15 cellular contexts compared by ENCODE assay signal in the genomic region with DNA sequence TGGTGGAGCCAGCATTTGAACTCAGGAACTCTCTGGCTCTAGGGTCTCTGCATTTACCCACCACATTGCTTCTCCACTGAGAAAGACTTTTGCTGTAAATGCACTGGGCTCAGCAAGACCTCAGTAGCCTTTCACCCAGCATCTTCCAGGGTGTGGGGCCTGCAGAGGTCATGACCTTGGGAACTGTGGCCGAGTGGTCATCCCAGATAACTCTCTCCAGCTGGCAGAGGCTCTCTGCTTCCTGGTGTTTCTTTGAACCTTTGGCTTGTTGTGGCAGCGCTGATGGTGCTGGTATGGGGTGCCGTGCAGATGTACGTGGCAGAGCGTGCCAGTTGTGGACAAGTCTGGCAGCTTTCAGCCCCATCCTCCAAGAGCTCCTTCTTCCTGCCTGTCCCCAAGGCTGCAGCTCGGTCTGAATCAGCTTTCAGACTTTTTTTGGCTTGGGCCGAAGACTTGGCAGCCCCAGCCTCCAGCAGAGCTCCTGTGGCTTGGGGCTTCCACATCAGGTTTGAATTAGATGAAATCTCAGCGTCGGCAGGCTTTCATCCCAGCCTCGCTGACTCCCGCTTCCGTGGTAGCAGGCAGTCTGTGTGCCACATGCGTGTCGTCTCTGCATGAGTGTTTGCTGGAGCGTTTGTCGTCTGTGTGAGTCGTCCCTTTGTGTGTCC. TPM values are rescaled to one million over a fixed set of nuclear protein-coding genes. Genes with fewer than 3 reads are reported as not detected.
DNase-seq lines count a peak whose midpoint lies in the region; ATAC-seq and TF ChIP-seq lines count a peak whose summit lies in the region.
"Had no signal": no experiment of that assay in that cellular context is flagged by ENCODE, and none has a peak within 500 bp of the region (broad histone marks: within the 10 kb centered on the region; RNA-seq: fewer than 3 reads in every experiment).

No MANE protein-coding gene starts in this region.

- H4K8ac ChIP-seq in IMR-90 (ENCODE audit: low read depth in 2 of 2, low read length in 2 of 2): no peak overlapping the region

- no peak overlapping the region for H2BK5ac ChIP-seq in IMR-90 (ENCODE audit: low read depth, low read length, poor library complexity, severe bottlenecking)

- peak overlapping the region; percentile 50; the same call in 1 of the 2 replicates for H3K4me2 ChIP-seq in IMR-90 (ENCODE audit: low read depth, low read length)

- H3K27ac ChIP-seq in IMR-90 (ENCODE audit: insufficient read depth, low read length) (no peak overlapping the region), left lung (no peak overlapping the region), uterus (no peak overlapping the region)
- H3K27ac ChIP-seq: prostate gland had no signal

- no peak overlapping the region for H3K4me3 Mint-ChIP-seq in glutamatergic neuron (ENCODE audit: unreplicated experiment)
- H3K4me3 Mint-ChIP-seq: activated CD8-positive, alpha-beta T cell treated with anti-CD3 and anti-CD28 coated beads for 36 hours; activated naive CD4-positive, alpha-beta T cell treated with anti-CD3 and anti-CD28 coated beads, Interleukin-2, amount 50 U/mL, for 24 hours had no signal

- POLR2A ChIA-PET in IMR-90 (lab: Charles Lee; ENCODE audit: unreplicated experiment): no interaction called here

- no peak overlapping the region for H3K4ac ChIP-seq in IMR-90 (ENCODE audit: low read depth, low read length)

- no peaks in the 10 kb centered on the region for H3K36me3 ChIP-seq in IMR-90 (ENCODE audit: control insufficient read depth, insufficient read depth, low read length)
- no peaks in the 10 kb centered on the region for H3K36me3 ChIP-seq in left lung
- H3K36me3 ChIP-seq in uterus: no peaks in the 10 kb centered on the region
- H3K36me3 ChIP-seq: prostate gland had no signal

- in situ Hi-C loops in IMR-90 (cut with MboI; ENCODE audit: low sequenced_read_pairs): no loop called here

- H3K18ac ChIP-seq in IMR-90 (ENCODE audit: low read depth, low read length): no peak overlapping the region

- peak overlapping the region; percentile 51 for H2AK9ac ChIP-seq in IMR-90 (replicated peaks; ENCODE audit: low read depth, low read length, poor library complexity)

- no peak for TF ChIP-seq CTCF in IMR-90 (conservative IDR thresholded peaks at IDR 0.05; ENCODE audit: low read depth, low read length)
- TF ChIP-seq CTCF in choroid plexus epithelial cell (conservative IDR thresholded peaks at IDR 0.05; ENCODE audit: low read depth, low read length): no peak
- TF ChIP-seq CTCF in left lung (IDR thresholded peaks at IDR 0.05): no peak
- TF ChIP-seq CTCF in uterus (IDR thresholded peaks at IDR 0.05): no peak
- no peak for TF ChIP-seq CTCF in glutamatergic neuron (IDR thresholded peaks at IDR 0.05; ENCODE audit: partially characterized antibody, unreplicated experiment)

- ATAC-seq in IMR-90 (ENCODE audit: low read depth): peak; percentile 58
- ATAC-seq in left lung: peak; percentile 50
- no peak for ATAC-seq in GM19328 (IDR thresholded peaks at IDR 0.05; ENCODE audit: unreplicated experiment)
- ATAC-seq: activated CD8-positive, alpha-beta T cell treated with anti-CD3 and anti-CD28 coated beads for 36 hours; HepG2 had no signal

- H4K5ac ChIP-seq in IMR-90 (ENCODE audit: low read depth, low read length): no peak overlapping the region; the same call in 1 of the 2 replicates

- H3K4me1 ChIP-seq in IMR-90 (ENCODE audit: control insufficient read depth, insufficient read depth, low read length) (peaks cover 14% of the 10 kb centered on the region; the same call in 1 of the 2 replicates), left lung (peaks cover 0 to 5% of the 10 kb centered on the region in 2 donors), uterus (no peaks in the 10 kb centered on the region)
- H3K4me1 ChIP-seq: prostate gland had no signal

- H3K23ac ChIP-seq in IMR-90 (ENCODE audit: low read depth, low read length): no peak overlapping the region

- TF ChIP-seq POLR2A in IMR-90 (IDR thresholded peaks at IDR 0.05; ENCODE audit: low read depth, low read length) (no peak), uterus (IDR thresholded peaks at IDR 0.05) (no peak)

- H3K27me3 ChIP-seq in IMR-90 (ENCODE audit: control insufficient read depth, insufficient read depth, low read length) (peaks cover 37% of the 10 kb centered on the region), left lung (no peaks in the 10 kb centered on the region), uterus (no peaks in the 10 kb centered on the region)

- no peak overlapping the region for H2BK15ac ChIP-seq in IMR-90 (ENCODE audit: low read depth, low read length)

- no peaks in the 10 kb centered on the region for H3K9me3 ChIP-seq in IMR-90 (ENCODE audit: control insufficient read depth, insufficient read depth, low read length)
- H3K9me3 ChIP-seq in left lung: no peaks in the 10 kb centered on the region
- H3K9me3 ChIP-seq in uterus: no peaks in the 10 kb centered on the region
- H3K9me3 ChIP-seq: prostate gland had no signal

- no peak overlapping the region for H4K91ac ChIP-seq in IMR-90 (ENCODE audit: insufficient read depth, low read depth, low read length)

- no peak overlapping the region for H2AK5ac ChIP-seq in IMR-90 (ENCODE audit: low read depth, low read length)

- DNase-seq in IMR-90 (peak; percentile 58), choroid plexus epithelial cell (ENCODE audit: low read depth) (peak; percentile 27), left lung (peak in 1 of 2 donors; percentile 54), uterus (peak; percentile 60 to 76), glutamatergic neuron (no peak)
- no peak for DNase-seq in stimulated activated CD4-positive, alpha-beta T cell treated with anti-CD3 and anti-CD28 coated beads, Interleukin-4, amount 100 ng/mL, for 4 hours
- DNase-seq: activated CD8-positive, alpha-beta T cell treated with anti-CD3 and anti-CD28 coated beads for 36 hours; DMS153; hippocampal formation; NCI-H1930; T-helper 2 cell had no signal

- H3K79me1 ChIP-seq in IMR-90 (ENCODE audit: low read depth in 1 of 2, low read length in 2 of 2): no peaks in the 10 kb centered on the region

- intact Hi-C loops in IMR-90 (cut with micrococcal nuclease) (no loop called here), left lung (cut with DNase I) (no loop called here), uterus (cut with DNase I; ENCODE audit: low total_unique reads) (no loop called here)

- 0% methylated on average over 2 of the region's 17 CpGs; no CpG with 5 or more reads in 1 of the 2 experiments for WGBS in IMR-90 (ENCODE audit: extremely low coverage in 2 of 2, insufficient read length in 1 of 2), 2 experiments

- H3K9me3 Mint-ChIP-seq in glutamatergic neuron (ENCODE audit: unreplicated experiment): peaks cover 9% of the 10 kb centered on the region
- H3K9me3 Mint-ChIP-seq: activated CD8-positive, alpha-beta T cell treated with anti-CD3 and anti-CD28 coated beads for 36 hours; activated naive CD4-positive, alpha-beta T cell treated with anti-CD3 and anti-CD28 coated beads, Interleukin-2, amount 50 U/mL, for 24 hours had no signal

- H3K9me1 ChIP-seq in IMR-90 (ENCODE audit: insufficient read depth, low read length): peaks cover 5% of the 10 kb centered on the region

- no peak overlapping the region for H3K27ac Mint-ChIP-seq in glutamatergic neuron (ENCODE audit: unreplicated experiment)
- H3K27ac Mint-ChIP-seq: activated CD8-positive, alpha-beta T cell treated with anti-CD3 and anti-CD28 coated beads for 36 hours; activated naive CD4-positive, alpha-beta T cell treated with anti-CD3 and anti-CD28 coated beads, Interleukin-2, amount 50 U/mL, for 24 hours had no signal

- H3K36me3 Mint-ChIP-seq in glutamatergic neuron (ENCODE audit: unreplicated experiment): peaks cover 10% of the 10 kb centered on the region
- H3K36me3 Mint-ChIP-seq: activated naive CD4-positive, alpha-beta T cell treated with anti-CD3 and anti-CD28 coated beads, Interleukin-2, amount 50 U/mL, for 24 hours had no signal

- CTCF ChIA-PET in IMR-90 (lab: Yijun Ruan, JAX): no interaction called here

- H4K20me1 ChIP-seq in IMR-90 (ENCODE audit: insufficient read depth, low read length): no peaks in the 10 kb centered on the region

- BruUV-seq in IMR-90 (replicated peaks; lab: Mats Ljungman, UMichigan): no TSS peak

- no peak overlapping the region for H2BK120ac ChIP-seq in IMR-90 (ENCODE audit: low read depth, low read length)

- H3K56ac ChIP-seq in IMR-90 (ENCODE audit: extremely low read depth, insufficient read depth, low read length): no peak overlapping the region

- H2BK20ac ChIP-seq in IMR-90 (ENCODE audit: low read depth, low read length): no peak overlapping the region

- H3K4me3 ChIP-seq in IMR-90 (ENCODE audit: insufficient read depth, low read depth, low read length) (no peak overlapping the region), choroid plexus epithelial cell (ENCODE audit: low read depth, low read length) (no peak overlapping the region), left lung (no peak overlapping the region), uterus (no peak overlapping the region)
- H3K4me3 ChIP-seq: prostate gland had no signal

- H3K27me3 Mint-ChIP-seq in glutamatergic neuron (ENCODE audit: unreplicated experiment): peaks cover 9% of the 10 kb centered on the region
- H3K27me3 Mint-ChIP-seq: activated CD8-positive, alpha-beta T cell treated with anti-CD3 and anti-CD28 coated beads for 36 hours; activated naive CD4-positive, alpha-beta T cell treated with anti-CD3 and anti-CD28 coated beads, Interleukin-2, amount 50 U/mL, for 24 hours had no signal

- dilution Hi-C loops in IMR-90 (cut with HindIII; ENCODE audit: low sequenced_read_pairs, unreplicated experiment): no loop called here

- peaks cover 3% of the 10 kb centered on the region for H3K4me1 Mint-ChIP-seq in glutamatergic neuron (ENCODE audit: low read depth, unreplicated experiment)
- H3K4me1 Mint-ChIP-seq: activated naive CD4-positive, alpha-beta T cell treated with anti-CD3 and anti-CD28 coated beads, Interleukin-2, amount 50 U/mL, for 24 hours had no signal

- no peak overlapping the region for H2AFZ ChIP-seq in IMR-90 (replicated peaks; ENCODE audit: low read length, poor library complexity)

- H3K9ac ChIP-seq in IMR-90 (ENCODE audit: low read depth, low read length): no peak overlapping the region

- 0 out of 2 replicates have a peak overlapping the region, but pooled peaks have one; percentile 9 for H3K14ac ChIP-seq in IMR-90 (replicated peaks; ENCODE audit: low read depth, low read length)

- TF ChIP-seq RAD21 in IMR-90 (IDR thresholded peaks at IDR 0.05; ENCODE audit: low read length): no peak

TF ChIP-seq in IMR-90, 13 proteins besides CTCF, POLR2A, EP300 and RAD21 (continues in another document):
- TF ChIP-seq CHD1 (IDR thresholded peaks at IDR 0.05; ENCODE audit: low read depth, low read length) (no peak), BHLHE40 (IDR thresholded peaks at IDR 0.05; ENCODE audit: low read depth, low read length) (no peak), SMC3 (IDR thresholded peaks at IDR 0.05; ENCODE audit: low read depth, low read length) (no peak)

RNA-seq across cellular contexts. Expression of gene ADAMTS14, which starts 21.4 kb away (rescaled TPM):
- under 0.01 TPM in 2 replicates for total RNA-seq in IMR-90 (2012; rRNA removed)
- 0.31 and 0.33 TPM in 2 replicates for polyA plus RNA-seq in IMR-90 (2012; rRNA removed)
- polyA plus RNA-seq in IMR-90 (2012; cell fraction: cytosol; rRNA removed): 0.14 and 0.34 TPM in 2 replicates
- polyA plus RNA-seq in IMR-90 (2012; cell fraction: nucleus; rRNA removed; ENCODE audit: low replicate concordance): 2.5 and 4.3 TPM in 2 replicates
- total RNA-seq in left lung: 1 to 10 TPM; 2.4 to 2.9 TPM
- total RNA-seq in uterus: 1 to 10 TPM in 1 of 4 donors, under 1 TPM in 1, not detected in 2; 0.18 to 3.7 TPM
- total RNA-seq in glutamatergic neuron (ENCODE audit: unreplicated experiment): 29.8 TPM

Comparison
In these comparisons a context has a peak if more than half of its experiments do, and no peak if none do; other contexts are left out.
1. DNase-seq: peak in IMR-90 (single experiment), choroid plexus epithelial cell (single experiment) and uterus (2 of 2); none in glutamatergic neuron (single experiment) and stimulated activated CD4-positive, alpha-beta T cell treated with anti-CD3 and anti-CD28 coated beads, Interleukin-4, amount 100 ng/mL, for 4 hours (0 of 2).